ENCODE assay signal across 1 cellular context in the genomic region with DNA sequence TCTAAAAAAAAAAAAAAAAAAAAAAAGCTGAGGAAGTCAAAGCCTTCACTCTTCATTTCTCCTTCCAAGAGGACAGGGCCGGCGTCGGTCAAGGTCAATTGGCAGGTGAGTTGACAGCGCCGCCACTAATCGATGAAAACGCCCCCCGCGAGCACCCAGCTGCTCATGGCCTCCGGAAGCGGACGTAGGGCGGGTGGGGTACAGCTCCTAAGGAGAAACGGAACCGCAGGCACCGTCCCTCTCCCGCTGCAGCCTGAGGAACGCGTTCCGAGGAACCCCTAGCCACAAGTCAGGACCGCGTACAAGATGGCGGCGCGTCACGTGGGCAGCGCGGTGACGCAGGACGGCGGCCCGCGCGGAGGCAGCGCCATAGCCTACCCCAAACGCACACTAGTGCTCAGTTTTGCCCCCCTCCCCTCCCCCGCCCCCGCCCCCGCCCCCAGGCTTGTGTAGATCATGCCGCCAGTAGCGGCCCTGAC.
TF ChIP-seq lines count a peak whose summit lies in the region.

ATF1 (plus strand) TSS at position 465 of the 479 bp plus-strand sequence. CDS start 16,045 bp downstream, outside the sequence.

TF ChIP-seq in K562, 482 proteins besides CTCF, POLR2A, EP300 and RAD21 (continued from another document and continues in another):
- TF ChIP-seq MGA (IDR thresholded peaks at IDR 0.05) (peak; percentile 88), GABPA (tag; conservative IDR thresholded peaks at IDR 0.05; ENCODE audit: low read depth) (peak; percentile 44), ARID4B (CRISPR knock-in tag; IDR thresholded peaks at IDR 0.05) (peak; percentile 88), PHB2 (IDR thresholded peaks at IDR 0.05; ENCODE audit: low read depth) (no peak), NR1H2 (CRISPR knock-in tag; IDR thresholded peaks at IDR 0.05) (0 out of 2 replicates have a peak, but pooled peaks have one; percentile 13), ELF1 (tag; IDR thresholded peaks at IDR 0.05) (no peak), ERF (CRISPR knock-in tag; IDR thresholded peaks at IDR 0.05) (0 out of 2 replicates have a peak, but pooled peaks have one; percentile 25), SAP30 (IDR thresholded peaks at IDR 0.05; ENCODE audit: borderline replicate concordance, insufficient read depth, low read depth, low read length, poor library complexity, severe bottlenecking) (no peak), ATF6 (CRISPR knock-in tag; IDR thresholded peaks at IDR 0.05) (0 out of 2 replicates have a peak, but pooled peaks have one; percentile 30), ZEB2 (IDR thresholded peaks at IDR 0.05) (peak; percentile 41; the same call in 1 of the 2 replicates), DEAF1 (CRISPR knock-in tag; IDR thresholded peaks at IDR 0.05) (no peak), NR2F6 (CRISPR knock-in tag; IDR thresholded peaks at IDR 0.05) (no peak), NFRKB (IDR thresholded peaks at IDR 0.05; ENCODE audit: low read depth) (peak; percentile 93; the same call in 1 of the 2 replicates), RHOXF2B (CRISPR knock-in tag; conservative IDR thresholded peaks at IDR 0.05) (0 out of 2 replicates have a peak, but pooled peaks have one; percentile 40), E2F8 (IDR thresholded peaks at IDR 0.05; ENCODE audit: low read depth, partially characterized antibody) (peak; percentile 22), PTRF (tag; IDR thresholded peaks at IDR 0.05) (no peak), PPARD (CRISPR knock-in tag; IDR thresholded peaks at IDR 0.05) (no peak), RBFOX2 (IDR thresholded peaks at IDR 0.05; ENCODE audit: low read depth, low read length) (peak; percentile 85), NCOR1 (IDR thresholded peaks at IDR 0.05) (0 out of 2 replicates have a peak, but pooled peaks have one; percentile 5), SPI1 (IDR thresholded peaks at IDR 0.05; ENCODE audit: borderline replicate concordance, low read depth, low read length) (0 out of 2 replicates have a peak, but pooled peaks have one; percentile 12), THRAP3 (IDR thresholded peaks at IDR 0.05; ENCODE audit: borderline replicate concordance) (no peak), MEF2A (IDR thresholded peaks at IDR 0.05; ENCODE audit: control insufficient read depth, low read depth, low read length) (no peak), MED1 (CRISPR knock-in tag; IDR thresholded peaks at IDR 0.05; ENCODE audit: borderline replicate concordance) (no peak), RNF2 (IDR thresholded peaks at IDR 0.05) (peak; percentile 69; the same call in 1 of the 2 replicates), MAFK (IDR thresholded peaks at IDR 0.05; ENCODE audit: low read length) (no peak), NFYB (IDR thresholded peaks at IDR 0.05; ENCODE audit: extremely low read depth, insufficient read length) (no peak), ZNF780A (CRISPR knock-in tag; IDR thresholded peaks at IDR 0.05) (no peak), RBM39 (optimal IDR thresholded peaks at IDR 0.05; ENCODE audit: low read depth, low read length) (no peak), NR3C1 (CRISPR knock-in tag; IDR thresholded peaks at IDR 0.05) (no peak), MCM2 (IDR thresholded peaks at IDR 0.05; ENCODE audit: low read depth) (no peak)
- TF ChIP-seq, protein P1, sequence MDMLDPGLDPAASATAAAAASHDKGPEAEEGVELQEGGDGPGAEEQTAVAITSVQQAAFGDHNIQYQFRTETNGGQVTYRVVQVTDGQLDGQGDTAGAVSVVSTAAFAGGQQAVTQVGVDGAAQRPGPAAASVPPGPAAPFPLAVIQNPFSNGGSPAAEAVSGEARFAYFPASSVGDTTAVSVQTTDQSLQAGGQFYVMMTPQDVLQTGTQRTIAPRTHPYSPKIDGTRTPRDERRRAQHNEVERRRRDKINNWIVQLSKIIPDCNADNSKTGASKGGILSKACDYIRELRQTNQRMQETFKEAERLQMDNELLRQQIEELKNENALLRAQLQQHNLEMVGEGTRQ (CRISPR knock-in tag; IDR thresholded peaks at IDR 0.05) = peak; percentile 97
